ENCODE assay signal across 17 cellular contexts in genomic region chr3:148528024-148528423, GRCh38.
A peak's percentile ranks its signal among the peaks of the same experiment; 100 is the strongest.
DNase-seq lines count a peak whose midpoint lies in the region; FAIRE-seq and TF ChIP-seq lines count a peak whose summit lies in the region.
"Had no signal": no experiment of that assay in that cellular context is flagged by ENCODE, and none has a peak within 500 bp of the region (broad histone marks: within the 10 kb centered on the region; RNA-seq: fewer than 3 reads in every experiment).

No MANE protein-coding gene starts in this region.

- H3K9me3 ChIP-seq in GM23248 (ENCODE audit: low read depth) (no peaks in the 10 kb centered on the region), left ventricle myocardium inferior (replicated peaks) (peaks cover 24% of the 10 kb centered on the region), MM.1S (replicated peaks; ENCODE audit: insufficient read depth, low read length) (no peaks in the 10 kb centered on the region)

- H3K4me1 ChIP-seq in GM23248 (ENCODE audit: insufficient read depth) (peaks cover 7% of the 10 kb centered on the region; the same call in 1 of the 2 replicates), left ventricle myocardium inferior (no peaks in the 10 kb centered on the region), MM.1S (ENCODE audit: low read length) (no peaks in the 10 kb centered on the region)

- no peaks in the 10 kb centered on the region for H3K27me3 ChIP-seq in GM23248 (replicated peaks; ENCODE audit: insufficient read depth)
- H3K27me3 ChIP-seq in left ventricle myocardium inferior (ENCODE audit: low read depth) = no peaks in the 10 kb centered on the region
- no peaks in the 10 kb centered on the region for H3K27me3 ChIP-seq in MM.1S (replicated peaks; ENCODE audit: insufficient read depth, low read length)

- FAIRE-seq in urothelium cell line (lab: Jason Lieb, UNC) = no peak
- FAIRE-seq: GM12878, GM18507, K562 had no signal

- peak; percentile 43 for DNase-seq in GM23248
- DNase-seq in cardiac fibroblast (ENCODE audit: low read depth in 2 of 2) = peak; percentile 10 to 64
- DNase-seq in fibroblast of the aortic adventitia (ENCODE audit: low read depth) = peak; percentile 32
- DNase-seq in left ventricle myocardium inferior = no peak
- no peak for DNase-seq in urothelium cell line (ENCODE audit: low spot score)
- no peak for DNase-seq in NCI-H1105 (lab: John Stamatoyannopoulos, UW)
- no peak for DNase-seq in MM.1S
- DNase-seq: NCI-H1092, NCI-H1694 treated with DMSO at 0.1 percent for 48 hours, NCI-H446, NCI-H748 treated with DMSO at 0.1 percent for 48 hours, PC-9 had no signal

- H3K4me3 ChIP-seq in GM23248 = no peak overlapping the region
- H3K4me3 ChIP-seq in cardiac fibroblast (replicated peaks in 1 of 2; ENCODE audit: low read depth in 2 of 2, low read length in 2 of 2) = no peak overlapping the region
- H3K4me3 ChIP-seq in fibroblast of the aortic adventitia (ENCODE audit: low read depth, low read length) = no peak overlapping the region
- no peak overlapping the region for H3K4me3 ChIP-seq in left ventricle myocardium inferior
- H3K4me3 ChIP-seq in MM.1S (ENCODE audit: low read length) = no peak overlapping the region
- H3K4me3 ChIP-seq: BLaER1 treated with 17β-estradiol and CSF1 and Interleukin-3, amounts not matched to agents 10 nM and 100 nM; GM12878; K562; PC-9; SK-N-MC had no signal

- no peak overlapping the region for H3K4me2 ChIP-seq in GM23248 (ENCODE audit: unreplicated experiment)
- H3K4me2 ChIP-seq in MM.1S (ENCODE audit: low read depth, low read length) = no peak overlapping the region
- H3K4me2 ChIP-seq: BLaER1 treated with 17β-estradiol and CSF1 and Interleukin-3, amounts not matched to agents 10 nM and 100 nM; PC-9 had no signal

- H3K36me3 ChIP-seq in GM23248 (ENCODE audit: low read depth) (no peaks in the 10 kb centered on the region), left ventricle myocardium inferior (no peaks in the 10 kb centered on the region), MM.1S (replicated peaks; ENCODE audit: insufficient read depth, low read length) (no peaks in the 10 kb centered on the region)
- H3K36me3 ChIP-seq: BLaER1 treated with 17β-estradiol and CSF1 and Interleukin-3, amounts not matched to agents 10 nM and 100 nM had no signal

- H3K9me2 ChIP-seq in GM23248 (ENCODE audit: insufficient read depth) (no peaks in the 10 kb centered on the region), MM.1S (replicated peaks; ENCODE audit: insufficient read depth, low read length) (no peaks in the 10 kb centered on the region)

- intact Hi-C loops in left ventricle myocardium inferior (cut with micrococcal nuclease) = no loop called here

- in situ Hi-C loops in GM23248 (cut with MboI) = no loop called here

- H4K20me1 ChIP-seq in GM23248 (ENCODE audit: insufficient read depth) = no peaks in the 10 kb centered on the region
- no peaks in the 10 kb centered on the region for H4K20me1 ChIP-seq in MM.1S (ENCODE audit: insufficient read depth, low read length)
- H4K20me1 ChIP-seq: BLaER1 treated with 17β-estradiol and CSF1 and Interleukin-3, amounts not matched to agents 10 nM and 100 nM had no signal

- no peaks in the 10 kb centered on the region for H3K79me2 ChIP-seq in GM23248 (ENCODE audit: insufficient read depth)
- no peaks in the 10 kb centered on the region for H3K79me2 ChIP-seq in MM.1S (ENCODE audit: low read length)

- H3K9ac ChIP-seq in GM23248 (no peak overlapping the region), MM.1S (ENCODE audit: low read length) (no peak overlapping the region)
- H3K9ac ChIP-seq: BLaER1 treated with 17β-estradiol and CSF1 and Interleukin-3, amounts not matched to agents 10 nM and 100 nM had no signal

- H3K27ac ChIP-seq in GM23248 (no peak overlapping the region), left ventricle myocardium inferior (replicated peaks) (no peak overlapping the region), MM.1S (ENCODE audit: low read length) (no peak overlapping the region)
- H3K27ac ChIP-seq: BLaER1 treated with 17β-estradiol and CSF1 and Interleukin-3, amounts not matched to agents 10 nM and 100 nM; PC-9; SK-N-MC had no signal

- H2AFZ ChIP-seq in GM23248 (no peak overlapping the region), MM.1S (ENCODE audit: low read length) (no peak overlapping the region)
- H2AFZ ChIP-seq: PC-9 had no signal

- TF ChIP-seq CTCF in cardiac fibroblast (IDR thresholded peaks at IDR 0.05; ENCODE audit: low read depth, low read length) = no peak
- TF ChIP-seq CTCF in fibroblast of the aortic adventitia (IDR thresholded peaks at IDR 0.05; ENCODE audit: insufficient read depth, low read length) = no peak
- TF ChIP-seq CTCF in left ventricle myocardium inferior (IDR thresholded peaks at IDR 0.05; ENCODE audit: borderline replicate concordance) = no peak
- no peak for TF ChIP-seq CTCF in MM.1S (IDR thresholded peaks at IDR 0.05; ENCODE audit: low read length)

- H3F3A ChIP-seq in GM23248 (ENCODE audit: insufficient read depth) (no peaks in the 10 kb centered on the region), MM.1S (ENCODE audit: insufficient read depth, low read length) (no peaks in the 10 kb centered on the region)

Comparison
In these comparisons a context has a peak if more than half of its experiments do, and no peak if none do; other contexts are left out.
1. DNase-seq: peak in GM23248 (single experiment), cardiac fibroblast (2 of 2) and fibroblast of the aortic adventitia (single experiment); none in left ventricle myocardium inferior (single experiment), urothelium cell line (single experiment), NCI-H1105 (single experiment) and MM.1S (single experiment).